ENCODE assay signal across 1 cellular context in the genomic region with DNA sequence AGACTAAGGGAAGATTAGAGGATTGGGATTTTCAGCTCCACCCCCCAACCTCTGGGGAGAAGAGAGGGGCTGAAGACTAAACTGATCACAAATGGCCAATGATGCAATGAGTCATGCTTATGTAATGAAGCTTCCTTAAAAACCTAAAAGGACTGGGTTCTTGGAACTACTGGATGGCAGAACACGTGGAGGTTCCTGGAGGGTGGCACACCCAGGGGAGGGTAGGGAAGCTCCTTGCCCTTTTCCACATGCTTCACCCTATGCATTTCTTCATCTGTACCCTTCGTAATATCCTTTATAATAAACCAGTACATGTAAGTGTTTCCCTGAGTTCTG.
A peak's percentile ranks its signal among the peaks of the same experiment; 100 is the strongest.
TF ChIP-seq lines count a peak whose summit lies in the region.

No MANE protein-coding gene starts in this region.

TF ChIP-seq in K562, 482 proteins besides CTCF, POLR2A, EP300 and RAD21:
- TF ChIP-seq, protein P1, sequence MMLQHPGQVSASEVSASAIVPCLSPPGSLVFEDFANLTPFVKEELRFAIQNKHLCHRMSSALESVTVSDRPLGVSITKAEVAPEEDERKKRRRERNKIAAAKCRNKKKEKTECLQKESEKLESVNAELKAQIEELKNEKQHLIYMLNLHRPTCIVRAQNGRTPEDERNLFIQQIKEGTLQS (IDR thresholded peaks at IDR 0.05) = peak; percentile 88
- TF ChIP-seq, protein P1 (CRISPR knock-in tag; conservative IDR thresholded peaks at IDR 0.05) = no peak
- 0 out of 2 replicates have a peak, but pooled peaks have one; percentile 12 for TF ChIP-seq ATF7 (IDR thresholded peaks at IDR 0.05)
- TF ChIP-seq PHF20 (IDR thresholded peaks at IDR 0.05; ENCODE audit: partially characterized antibody) = no peak
- peak; percentile 83 for TF ChIP-seq CEBPB (tag; IDR thresholded peaks at IDR 0.05)
- no peak for TF ChIP-seq ZFX (CRISPR knock-in tag; IDR thresholded peaks at IDR 0.05)
- no peak for TF ChIP-seq CEBPG (CRISPR knock-in tag; IDR thresholded peaks at IDR 0.05)
- TF ChIP-seq CEBPG (tag; conservative IDR thresholded peaks at IDR 0.05 in 1 of 2, IDR thresholded peaks at IDR 0.05 in 1 of 2) = peak in 1 of 2 experiments; percentile 59; a peak in 3 of 4 replicates
- TF ChIP-seq JUND (IDR thresholded peaks at IDR 0.05; ENCODE audit: borderline replicate concordance, low read depth, low read length) = peak; percentile 48; the same call in 1 of the 2 replicates
- TF ChIP-seq JUND (tag; IDR thresholded peaks at IDR 0.05; ENCODE audit: borderline replicate concordance, low read depth, low read length) = peak; percentile 49; the same call in 2 of the 3 replicates
- peak; percentile 12; the same call in 1 of the 2 replicates for TF ChIP-seq EP400 (IDR thresholded peaks at IDR 0.05)
- TF ChIP-seq, protein P2, sequence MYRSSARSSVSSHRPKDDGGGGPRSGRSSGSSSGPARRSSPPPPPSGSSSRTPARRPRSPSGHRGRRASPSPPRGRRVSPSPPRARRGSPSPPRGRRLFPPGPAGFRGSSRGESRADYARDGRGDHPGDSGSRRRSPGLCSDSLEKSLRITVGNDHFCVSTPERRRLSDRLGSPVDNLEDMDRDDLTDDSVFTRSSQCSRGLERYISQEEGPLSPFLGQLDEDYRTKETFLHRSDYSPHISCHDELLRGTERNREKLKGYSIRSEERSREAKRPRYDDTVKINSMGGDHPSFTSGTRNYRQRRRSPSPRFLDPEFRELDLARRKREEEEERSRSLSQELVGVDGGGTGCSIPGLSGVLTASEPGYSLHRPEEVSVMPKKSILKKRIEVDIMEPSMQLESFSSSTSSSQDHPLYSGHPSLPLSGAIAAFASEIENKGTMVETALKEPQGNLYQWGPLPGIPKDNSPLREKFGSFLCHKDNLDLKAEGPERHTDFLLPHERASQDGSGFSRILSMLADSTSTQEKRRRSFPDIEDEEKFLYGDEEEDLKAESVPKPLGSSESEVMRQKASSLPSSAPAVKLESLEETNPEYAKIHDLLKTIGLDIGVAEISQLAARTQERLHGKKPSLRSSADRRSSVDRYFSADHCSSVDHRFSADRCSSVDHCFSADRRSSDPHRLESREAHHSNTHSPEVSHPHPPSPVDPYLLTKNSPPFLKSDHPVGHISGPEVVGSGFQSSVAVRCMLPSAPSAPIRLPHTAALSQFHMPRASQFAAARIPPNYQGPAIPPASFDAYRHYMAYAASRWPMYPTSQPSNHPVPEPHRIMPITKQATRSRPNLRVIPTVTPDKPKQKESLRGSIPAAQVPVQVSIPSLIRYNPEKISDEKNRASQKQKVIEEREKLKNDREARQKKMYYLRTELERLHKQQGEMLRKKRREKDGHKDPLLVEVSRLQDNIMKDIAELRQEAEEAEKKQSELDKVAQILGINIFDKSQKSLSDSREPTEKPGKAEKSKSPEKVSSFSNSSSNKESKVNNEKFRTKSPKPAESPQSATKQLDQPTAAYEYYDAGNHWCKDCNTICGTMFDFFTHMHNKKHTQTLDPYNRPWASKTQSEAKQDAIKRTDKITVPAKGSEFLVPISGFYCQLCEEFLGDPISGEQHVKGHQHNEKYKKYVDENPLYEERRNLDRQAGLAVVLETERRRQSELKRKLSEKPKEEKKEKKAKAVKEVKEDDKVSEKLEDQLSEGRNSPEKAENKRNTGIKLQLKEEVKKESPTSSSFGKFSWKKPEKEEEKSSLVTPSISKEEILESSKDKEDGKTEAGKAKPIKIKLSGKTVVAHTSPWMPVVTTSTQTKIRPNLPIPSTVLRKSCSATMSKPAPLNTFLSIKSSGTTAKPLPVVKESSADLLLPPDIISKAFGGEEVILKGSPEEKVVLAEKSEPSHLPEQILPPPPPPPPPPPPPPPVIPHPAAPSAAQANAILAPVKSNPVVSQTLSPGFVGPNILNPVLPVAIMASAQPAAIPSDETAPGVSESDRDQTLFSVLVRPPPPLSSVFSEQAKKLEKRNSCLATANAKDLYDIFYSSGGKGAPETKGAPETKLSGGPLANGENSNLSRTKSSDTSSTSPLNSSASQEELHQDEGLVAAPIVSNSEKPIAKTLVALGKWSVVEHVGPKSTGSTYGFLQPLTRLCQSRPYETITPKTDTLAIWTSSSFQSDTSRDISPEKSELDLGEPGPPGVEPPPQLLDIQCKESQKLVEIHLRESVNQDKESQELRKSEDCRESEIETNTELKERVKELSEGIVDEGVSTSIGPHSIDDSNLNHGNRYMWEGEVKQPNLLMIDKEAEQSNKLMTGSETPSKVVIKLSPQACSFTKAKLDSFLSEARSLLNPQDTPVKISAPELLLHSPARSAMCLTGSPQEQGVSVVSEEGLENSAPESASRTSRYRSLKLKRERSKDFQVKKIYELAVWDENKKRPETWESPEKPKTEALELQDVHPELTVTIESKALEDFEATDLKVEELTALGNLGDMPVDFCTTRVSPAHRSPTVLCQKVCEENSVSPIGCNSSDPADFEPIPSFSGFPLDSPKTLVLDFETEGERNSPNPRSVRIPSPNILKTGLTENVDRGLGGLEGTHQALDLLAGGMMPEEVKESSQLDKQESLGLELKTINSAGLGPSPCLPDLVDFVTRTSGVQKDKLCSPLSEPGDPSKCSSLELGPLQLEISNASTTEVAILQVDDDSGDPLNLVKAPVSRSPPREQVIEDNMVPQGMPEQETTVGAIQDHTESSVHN (IDR thresholded peaks at IDR 0.05; ENCODE audit: borderline replicate concordance in 1 of 2, low read depth in 1 of 2) = no peak
- 0 out of 2 replicates have a peak, but pooled peaks have one; percentile 24 for TF ChIP-seq ARID1B (IDR thresholded peaks at IDR 0.05)
